14 cellular contexts compared by ENCODE assay signal in the genomic region with DNA sequence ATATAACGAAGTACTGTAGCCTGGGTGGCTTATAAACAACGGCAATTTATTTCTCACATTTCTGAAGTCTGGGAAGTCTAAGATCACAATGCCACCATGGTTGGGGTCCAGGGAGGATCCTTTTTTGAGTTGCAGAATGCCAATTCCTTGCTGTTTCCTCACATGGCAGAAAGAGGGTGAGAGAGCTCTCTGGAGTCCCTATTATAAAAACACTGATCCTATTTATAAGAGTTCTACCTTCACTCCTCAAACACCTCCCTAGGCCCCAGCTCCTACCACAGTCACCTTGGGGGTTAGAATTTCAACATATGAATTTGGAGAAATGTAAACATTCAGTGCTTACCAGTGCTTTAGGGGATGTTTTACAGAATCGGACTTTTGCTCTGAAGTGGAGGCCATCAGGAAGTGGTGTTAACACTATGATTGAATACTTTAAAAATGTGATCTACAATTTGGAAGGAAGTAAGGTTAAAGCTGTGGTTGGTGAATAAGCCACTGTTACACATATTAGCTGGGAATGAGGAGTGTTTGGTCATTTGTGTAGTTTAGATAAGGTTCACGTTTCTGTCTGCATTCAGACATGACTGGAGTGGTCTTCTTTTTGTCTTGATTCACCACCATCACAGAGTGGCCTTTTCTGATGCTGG.
DNase-seq lines count a peak whose midpoint lies in the region; ATAC-seq, FAIRE-seq and TF ChIP-seq lines count a peak whose summit lies in the region.
"Had no signal": no experiment of that assay in that cellular context is flagged by ENCODE, and none has a peak within 500 bp of the region (broad histone marks: within the 10 kb centered on the region; RNA-seq: fewer than 3 reads in every experiment).

No MANE protein-coding gene starts in this region.

- no peak overlapping the region for H3K14ac ChIP-seq in mesenchymal stem cell (ENCODE audit: low read length in 2 of 2)

- ATAC-seq in HG03565 (IDR thresholded peaks at IDR 0.05; ENCODE audit: unreplicated experiment) (no peak), HG03175 (IDR thresholded peaks at IDR 0.05; ENCODE audit: unreplicated experiment) (no peak)
- ATAC-seq: SK-N-SH treated with all-trans-retinoic acid at 6 μM for 48 hours had no signal

- no peak overlapping the region for H2BK15ac ChIP-seq in mesenchymal stem cell (ENCODE audit: low read depth, poor library complexity, severe bottlenecking)

- peak overlapping the region; percentile 21 to 32 for H2BK12ac ChIP-seq in mesenchymal stem cell (ENCODE audit: low read length in 2 of 2)

- peak; percentile 63 for DNase-seq in AG10803 (ENCODE audit: low read depth)
- DNase-seq in HT-29 (ENCODE audit: low spot score) = peak; percentile 9
- DNase-seq in bronchial epithelial cell (ENCODE audit: low read depth) = peak; percentile 91
- DNase-seq in mesenchymal stem cell = peak; percentile 88
- DNase-seq in MM.1S = no peak
- no peak for DNase-seq in occipital lobe (lab: John Stamatoyannopoulos, UW)
- DNase-seq: activated CD8-positive, alpha-beta memory T cell treated with anti-CD3 and anti-CD28 coated beads, Interleukin-2, amount 50 U/mL, for 4 hours; DMS153; left cardiac atrium; NCI-H2171 treated with DMSO at 0.1 percent for 48 hours had no signal

- no peak overlapping the region for H3K4me3 ChIP-seq in AG10803 (ENCODE audit: low read length)
- H3K4me3 ChIP-seq in bronchial epithelial cell (ENCODE audit: low read depth, low read length) = no peak overlapping the region
- peak overlapping the region in 1 of 2 experiments; percentile 8 for H3K4me3 ChIP-seq in mesenchymal stem cell (ENCODE audit: insufficient read depth in 1 of 2, low read depth in 1 of 2, low read length in 2 of 2)
- H3K4me3 ChIP-seq in MM.1S (ENCODE audit: low read length) = no peak overlapping the region
- H3K4me3 ChIP-seq: skin epidermis had no signal

- no peaks in the 10 kb centered on the region for H3F3A ChIP-seq in MM.1S (ENCODE audit: insufficient read depth, low read length)

- no peak overlapping the region for H3K23ac ChIP-seq in mesenchymal stem cell (ENCODE audit: low read length in 2 of 2)

- no peak overlapping the region for H3K4ac ChIP-seq in mesenchymal stem cell (ENCODE audit: low read depth in 1 of 2, low read length in 2 of 2)

- peak overlapping the region; percentile 19 for H2BK5ac ChIP-seq in mesenchymal stem cell (ENCODE audit: low read depth, low read length, poor library complexity, severe bottlenecking)

- H3K18ac ChIP-seq in mesenchymal stem cell (ENCODE audit: low read depth in 1 of 2, low read length in 2 of 2) = peak overlapping the region; percentile 78 to 95

- H2AFZ ChIP-seq in mesenchymal stem cell (ENCODE audit: low read depth, low read length) (no peak overlapping the region), MM.1S (ENCODE audit: low read length) (no peak overlapping the region)

- WGBS in mesenchymal stem cell = 46% methylated on average over 3 of the region's 4 CpGs

- H3K79me1 ChIP-seq in mesenchymal stem cell (replicated peaks; ENCODE audit: low read length, poor library complexity, severe bottlenecking) = no peaks in the 10 kb centered on the region

- H3K79me2 ChIP-seq in MM.1S (ENCODE audit: low read length) = no peaks in the 10 kb centered on the region

- peak overlapping the region; percentile 39 for H3K9ac ChIP-seq in mesenchymal stem cell (ENCODE audit: low read length)
- no peak overlapping the region for H3K9ac ChIP-seq in MM.1S (ENCODE audit: low read length)

- FAIRE-seq in bronchial epithelial cell (lab: Jason Lieb, UNC) = no peak

- TF ChIP-seq CTCF in AG10803 (conservative IDR thresholded peaks at IDR 0.05; ENCODE audit: low read length) = no peak
- no peak for TF ChIP-seq CTCF in bronchial epithelial cell (IDR thresholded peaks at IDR 0.05; ENCODE audit: insufficient read depth, low read length, severe bottlenecking)
- TF ChIP-seq CTCF in MM.1S (IDR thresholded peaks at IDR 0.05; ENCODE audit: low read length) = no peak

- peak overlapping the region; percentile 66 for H2AK5ac ChIP-seq in mesenchymal stem cell (ENCODE audit: low read length, severe bottlenecking)

- H4K20me1 ChIP-seq in MM.1S (ENCODE audit: insufficient read depth, low read length) = no peaks in the 10 kb centered on the region

- H2BK120ac ChIP-seq in mesenchymal stem cell (ENCODE audit: low read depth, low read length) = no peak overlapping the region

- no peaks in the 10 kb centered on the region for H3K9me2 ChIP-seq in MM.1S (replicated peaks; ENCODE audit: insufficient read depth, low read length)

- H3K36me3 ChIP-seq in bronchial epithelial cell (ENCODE audit: control insufficient read depth, insufficient read depth, low read length) (no peaks in the 10 kb centered on the region), mesenchymal stem cell (ENCODE audit: control insufficient read depth in 1 of 2, insufficient read depth in 2 of 2, low read depth in 1 of 2, low read length in 2 of 2) (no peaks in the 10 kb centered on the region), MM.1S (replicated peaks; ENCODE audit: insufficient read depth, low read length) (no peaks in the 10 kb centered on the region)

- H4K91ac ChIP-seq in mesenchymal stem cell (ENCODE audit: low read length) = no peak overlapping the region

- H3K4me2 ChIP-seq in mesenchymal stem cell (ENCODE audit: low read length, poor library complexity, severe bottlenecking) (no peak overlapping the region), MM.1S (ENCODE audit: low read depth, low read length) (no peak overlapping the region)

- H3K27ac ChIP-seq in mesenchymal stem cell (ENCODE audit: low read length, poor library complexity, severe bottlenecking) = peak overlapping the region; percentile 99
- H3K27ac ChIP-seq in MM.1S (ENCODE audit: low read length) = no peak overlapping the region
- H3K27ac ChIP-seq: skin epidermis had no signal

- H3K9me3 ChIP-seq in mesenchymal stem cell (ENCODE audit: control insufficient read depth, low read length) (no peaks in the 10 kb centered on the region), MM.1S (replicated peaks; ENCODE audit: insufficient read depth, low read length) (no peaks in the 10 kb centered on the region)

- peaks cover 15% of the 10 kb centered on the region for H3K4me1 ChIP-seq in mesenchymal stem cell (ENCODE audit: control insufficient read depth, insufficient read depth, low read depth, low read length)
- H3K4me1 ChIP-seq in MM.1S (ENCODE audit: low read length) = no peaks in the 10 kb centered on the region

- H3K27me3 ChIP-seq in bronchial epithelial cell (ENCODE audit: control insufficient read depth, insufficient read depth, low read length) = no peaks in the 10 kb centered on the region
- H3K27me3 ChIP-seq in mesenchymal stem cell (ENCODE audit: control insufficient read depth in 1 of 2, insufficient read depth in 1 of 2, low read length in 2 of 2) = no peaks in the 10 kb centered on the region
- H3K27me3 ChIP-seq in MM.1S (replicated peaks; ENCODE audit: insufficient read depth, low read length) = peaks cover 9% of the 10 kb centered on the region

- peak overlapping the region; percentile 28 for H4K8ac ChIP-seq in mesenchymal stem cell (ENCODE audit: low read length)

Comparison
In these comparisons a context has a peak if more than half of its experiments do, and no peak if none do; other contexts are left out.
1. DNase-seq: peak in AG10803 (single experiment), HT-29 (single experiment), bronchial epithelial cell (single experiment) and mesenchymal stem cell (single experiment); none in MM.1S (single experiment) and occipital lobe (single experiment).